2 cellular contexts compared by ENCODE assay signal in genomic region chr16:10453159-10453510, GRCh38.
TF ChIP-seq lines count a peak whose summit lies in the region.

No MANE protein-coding gene starts in this region.

TF ChIP-seq in HepG2, 621 proteins besides CTCF, POLR2A, EP300 and RAD21 (continues in another document):
- TF ChIP-seq NCOA5 (CRISPR knock-in tag; IDR thresholded peaks at IDR 0.05) (no peak), KAT8 (CRISPR knock-in tag; IDR thresholded peaks at IDR 0.05) (no peak), ZNF180 (CRISPR knock-in tag; IDR thresholded peaks at IDR 0.05; ENCODE audit: borderline replicate concordance, low read depth) (0 out of 2 replicates have a peak, but pooled peaks have one; percentile 1), ARID2 (CRISPR knock-in tag; IDR thresholded peaks at IDR 0.05; ENCODE audit: borderline replicate concordance) (peak; percentile 83; the same call in 1 of the 2 replicates), ZNF740 (CRISPR knock-in tag; IDR thresholded peaks at IDR 0.05) (0 out of 2 replicates have a peak, but pooled peaks have one; percentile 11), SIX4 (CRISPR knock-in tag; IDR thresholded peaks at IDR 0.05) (no peak), ELF1 (CRISPR knock-in tag; IDR thresholded peaks at IDR 0.05) (no peak), SNAPC2 (CRISPR knock-in tag; IDR thresholded peaks at IDR 0.05) (0 out of 2 replicates have a peak, but pooled peaks have one; percentile 44), ETV6 (CRISPR knock-in tag; conservative IDR thresholded peaks at IDR 0.05) (no peak), NCOR1 (IDR thresholded peaks at IDR 0.05; ENCODE audit: borderline replicate concordance, low read length) (no peak), ATF7 (IDR thresholded peaks at IDR 0.05) (no peak), ATF7 (CRISPR knock-in tag; IDR thresholded peaks at IDR 0.05) (peak; percentile 44; the same call in 1 of the 2 replicates), IRX3 (CRISPR knock-in tag; IDR thresholded peaks at IDR 0.05; ENCODE audit: borderline replicate concordance, low read depth) (0 out of 2 replicates have a peak, but pooled peaks have one; percentile 39), ZFP90 (CRISPR knock-in tag; IDR thresholded peaks at IDR 0.05; ENCODE audit: borderline replicate concordance) (peak; percentile 22; the same call in 1 of the 2 replicates), NKX3-1 (CRISPR knock-in tag; IDR thresholded peaks at IDR 0.05) (0 out of 2 replicates have a peak, but pooled peaks have one; percentile 6), CSRNP2 (CRISPR knock-in tag; conservative IDR thresholded peaks at IDR 0.05; ENCODE audit: low read depth) (no peak), ZNF343 (CRISPR knock-in tag; IDR thresholded peaks at IDR 0.05) (peak; percentile 49; the same call in 1 of the 2 replicates), ZBTB40 (IDR thresholded peaks at IDR 0.05) (no peak), ZBTB40 (CRISPR knock-in tag; IDR thresholded peaks at IDR 0.05) (0 out of 2 replicates have a peak, but pooled peaks have one; percentile 5)

TF ChIP-seq in H1, 55 proteins besides CTCF, POLR2A, EP300 and RAD21:
- TF ChIP-seq BCL11A (IDR thresholded peaks at IDR 0.05; ENCODE audit: low read depth in 2 of 2, low read length in 2 of 2) (no peak), HDAC2 (IDR thresholded peaks at IDR 0.05; ENCODE audit: borderline replicate concordance in 1 of 2, low read depth in 2 of 2, low read length in 2 of 2) (no peak), SIRT6 (IDR thresholded peaks at IDR 0.05; ENCODE audit: low read length) (no peak), GTF2F1 (IDR thresholded peaks at IDR 0.05; ENCODE audit: borderline replicate concordance, low read depth, low read length) (no peak), RBBP5 (IDR thresholded peaks at IDR 0.05; ENCODE audit: borderline replicate concordance, low read depth, low read length) (no peak), MAX (IDR thresholded peaks at IDR 0.05) (no peak), CTBP2 (IDR thresholded peaks at IDR 0.05; ENCODE audit: borderline replicate concordance, insufficient read depth, insufficient read length, low read length) (no peak), GABPA (IDR thresholded peaks at IDR 0.05; ENCODE audit: borderline replicate concordance, insufficient read depth, low read length) (no peak), MAFK (IDR thresholded peaks at IDR 0.05; ENCODE audit: low read depth, low read length) (no peak), CBX8 (IDR thresholded peaks at IDR 0.05; ENCODE audit: borderline replicate concordance, low read depth, low read length) (no peak)
